ENCODE assay signal across 9 cellular contexts in genomic region chr2:106886916-106887758, GRCh38. TPM values are rescaled to one million over a fixed set of nuclear protein-coding genes. Genes with fewer than 3 reads are reported as not detected.
DNase-seq lines count a peak whose midpoint lies in the region; ATAC-seq, FAIRE-seq and TF ChIP-seq lines count a peak whose summit lies in the region.
"Had no signal": no experiment of that assay in that cellular context is flagged by ENCODE, and none has a peak within 500 bp of the region (broad histone marks: within the 10 kb centered on the region; RNA-seq: fewer than 3 reads in every experiment).

No MANE protein-coding gene starts in this region.

- H3K27me3 Mint-ChIP-seq in brain, result peaks cover 12% of the 10 kb centered on the region

- H3K27ac Mint-ChIP-seq in brain, result peak overlapping the region in 4 of 5 experiments; percentile 67 to 91 (median 88)

- no peak for TF ChIP-seq POLR2A in tibial nerve (IDR thresholded peaks at IDR 0.05)

- DNase-seq in NCI-H1436 (lab: John Stamatoyannopoulos, UW), result peak; percentile 18
- no peak for DNase-seq in NCI-H1436 treated with DMSO at 0.1 percent for 48 hours (lab: John Stamatoyannopoulos, UW)
- DNase-seq in left colon, result peak; percentile 43 to 57
- DNase-seq in tibial nerve (ENCODE audit: low spot score in 2 of 2), result no peak
- no peak for DNase-seq in HTR-8/SVneo (ENCODE audit: insufficient read length, low spot score)
- DNase-seq in GM10248 (ENCODE audit: extremely low spot score), result no peak
- no peak for DNase-seq in GM13977 (ENCODE audit: low spot score)

- no peaks in the 10 kb centered on the region for H3K36me3 ChIP-seq in tibial nerve

- H3K4me1 Mint-ChIP-seq in brain, result peaks cover 42% of the 10 kb centered on the region

- intact Hi-C loops in left colon (cut with DNase I, micrococcal nuclease), result no loop called here

- ATAC-seq in left colon, result peak; percentile 82

- TF ChIP-seq EP300 in tibial nerve (IDR thresholded peaks at IDR 0.05), result no peak

- no peaks in the 10 kb centered on the region for H3K36me3 Mint-ChIP-seq in brain

- no peaks in the 10 kb centered on the region for H3K9me3 ChIP-seq in tibial nerve

- POLR2A ChIA-PET in GM10248 (lab: Yijun Ruan, JAX), result no interaction called here

- peak overlapping the region; percentile 84 to 92 (median 87) for H3K4me3 Mint-ChIP-seq in brain

- TF ChIP-seq CTCF in brain (conservative IDR thresholded peaks at IDR 0.05), result peak in 1 of 2 experiments; percentile 9
- no peak for TF ChIP-seq CTCF in tibial nerve (IDR thresholded peaks at IDR 0.05)
- no peak for TF ChIP-seq CTCF in GM10248 (IDR thresholded peaks at IDR 0.05; ENCODE audit: control extremely low read depth, extremely low read depth, low read depth, missing control alignments)
- no peak for TF ChIP-seq CTCF in GM13977 (IDR thresholded peaks at IDR 0.05; ENCODE audit: extremely low read depth, insufficient read depth, missing control alignments)

- H3K27ac ChIP-seq in tibial nerve, result no peak overlapping the region

- 3% methylated on average over 14 to 56 of the region's 71 CpGs for WGBS in tibial nerve, 2 donors

- in situ Hi-C loops in GM13977 (cut with MboI; ENCODE audit: low pct_unique_long_range_greater_than_20kb, low sequenced_read_pairs, unreplicated experiment), result no loop called here

- CTCF ChIA-PET in GM10248 (lab: Yijun Ruan, JAX), result interaction anchor here (1.1 kb wide), 1 partner anchor 11 kb away, joined by 3 read pairs; no protein-coding TSS in a partner anchor

- H3K4me1 ChIP-seq in tibial nerve, result peaks cover 0 to 24% (median 2%) of the 10 kb centered on the region in 4 donors

- no peak for FAIRE-seq in HTR-8/SVneo (lab: Jason Lieb, UNC)

- peaks cover 0 to 26% of the 10 kb centered on the region in 2 donors for H3K27me3 ChIP-seq in tibial nerve

- H3K9me3 Mint-ChIP-seq in brain, result no peaks in the 10 kb centered on the region

- H3K4me3 ChIP-seq in tibial nerve, result peak overlapping the region; percentile 14 to 49 (median 30)

RNA-seq across cellular contexts. Expression of gene ST6GAL2, which starts 1.2 kb away (rescaled TPM):
- polyA plus RNA-seq in brain (ENCODE audit: insufficient read depth, low read depth, low replicate concordance), result 4.3 TPM
- total RNA-seq in left colon, result 1 to 10 TPM; 1.8 to 2.9 TPM
- not detected for total RNA-seq in tibial nerve
- total RNA-seq: myocyte had no signal

Comparison
In these comparisons a context has a peak if more than half of its experiments do, and no peak if none do; other contexts are left out.
1. DNase-seq: peak in NCI-H1436 (single experiment) and left colon (2 of 2); none in NCI-H1436 treated with DMSO at 0.1 percent for 48 hours (single experiment), tibial nerve (0 of 2), HTR-8/SVneo (single experiment), GM10248 (single experiment) and GM13977 (single experiment).